Comparison of ENCODE assay signal across 28 cellular contexts in the genomic region with DNA sequence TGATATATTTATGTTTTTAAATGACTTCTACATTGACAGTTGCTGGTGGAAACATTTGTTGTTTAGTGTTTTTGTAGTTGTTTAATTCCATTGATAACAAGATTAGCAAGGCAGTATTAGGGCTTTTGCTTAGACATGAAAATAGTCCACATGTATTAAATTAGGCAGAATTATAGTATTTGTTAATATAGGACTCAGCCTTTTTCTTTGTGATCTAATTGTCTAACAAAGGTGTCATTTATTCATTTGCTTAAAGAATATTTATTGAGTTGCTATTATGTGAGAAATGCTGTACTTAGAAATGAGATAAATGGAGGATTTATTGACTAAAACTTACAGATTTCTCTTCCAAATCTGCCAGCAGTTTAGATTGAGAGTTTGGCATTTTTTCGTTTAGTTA. TPM values are rescaled to one million over a fixed set of nuclear protein-coding genes. Genes with fewer than 3 reads are reported as not detected.
DNase-seq lines count a peak whose midpoint lies in the region; ATAC-seq and TF ChIP-seq lines count a peak whose summit lies in the region.
"Had no signal": no experiment of that assay in that cellular context is flagged by ENCODE, and none has a peak within 500 bp of the region (broad histone marks: within the 10 kb centered on the region; RNA-seq: fewer than 3 reads in every experiment).

No MANE protein-coding gene starts in this region.

- no peak for ATAC-seq in GM19463 (IDR thresholded peaks at IDR 0.05; ENCODE audit: unreplicated experiment)
- ATAC-seq: effector memory CD8-positive, alpha-beta T cell had no signal

- H3K36me3 Mint-ChIP-seq in MCF 10A (ENCODE audit: insufficient read depth, unreplicated experiment) = no peaks in the 10 kb centered on the region
- H3K36me3 Mint-ChIP-seq in chondrocyte (ENCODE audit: low read depth) = no peaks in the 10 kb centered on the region
- H3K36me3 Mint-ChIP-seq in activated CD4-positive, alpha-beta T cell treated with anti-CD3 and anti-CD28 coated beads, Interleukin-2, amount 10 ng/mL, durations not matched to agents 24 days and 14 days (ENCODE audit: low read depth) = peaks cover 2% of the 10 kb centered on the region
- H3K36me3 Mint-ChIP-seq: immature natural killer cell, neural progenitor cell had no signal

- H3K27me3 Mint-ChIP-seq in MCF 10A (ENCODE audit: insufficient read depth, unreplicated experiment) (no peaks in the 10 kb centered on the region), chondrocyte (ENCODE audit: low read depth) (no peaks in the 10 kb centered on the region)
- H3K27me3 Mint-ChIP-seq in activated CD4-positive, alpha-beta T cell treated with anti-CD3 and anti-CD28 coated beads, Interleukin-2, amount 10 ng/mL, durations not matched to agents 24 days and 14 days = no peaks in the 10 kb centered on the region
- H3K27me3 Mint-ChIP-seq: activated naive CD8-positive, alpha-beta T cell treated with anti-CD3 and anti-CD28 coated beads, Interleukin-2, amount 10 ng/mL, durations not matched to agents 7 days and 5 days; effector memory CD8-positive, alpha-beta T cell; progenitor cell of endocrine pancreas had no signal

- no peaks in the 10 kb centered on the region for H3K36me3 ChIP-seq in breast epithelium
- H3K36me3 ChIP-seq in muscle layer of duodenum (ENCODE audit: control insufficient read depth in 1 of 2, insufficient read depth in 2 of 2, low read length in 2 of 2) = no peaks in the 10 kb centered on the region
- H3K36me3 ChIP-seq: neural progenitor cell, upper lobe of right lung had no signal

- POLR2A ChIA-PET in MCF 10A (lab: Yijun Ruan, JAX) = interaction anchor here (0.8 to 6.1 kb wide), 9 partner anchors 10 to 123 kb away, joined by 3 to 78 read pairs (median 7); a partner anchor contains a TSS

- in situ Hi-C loops in ACHN (cut with HindIII; ENCODE audit: low pct_ligation_motif_present, low pct_unique_long_range_greater_than_20kb, low sequenced_read_pairs) = no loop called here

- H3K4me1 ChIP-seq in breast epithelium = no peaks in the 10 kb centered on the region
- H3K4me1 ChIP-seq in muscle layer of duodenum (ENCODE audit: control insufficient read depth in 1 of 2, insufficient read depth in 2 of 2, low read length in 2 of 2) = peaks cover 0 to 13% of the 10 kb centered on the region in 2 donors
- H3K4me1 ChIP-seq: BLaER1 treated with 17β-estradiol and CSF1 and Interleukin-3, amounts not matched to agents 10 nM and 100 nM; neural progenitor cell had no signal

- peak overlapping the region in 1 of 2 donors; percentile 25 for H3K27ac ChIP-seq in breast epithelium
- H3K27ac ChIP-seq in muscle layer of duodenum (ENCODE audit: low read length) = peak overlapping the region; percentile 2
- H3K27ac ChIP-seq: BLaER1 treated with 17β-estradiol and CSF1 and Interleukin-3, amounts not matched to agents 10 nM and 100 nM; KMS-11; neural progenitor cell; upper lobe of right lung had no signal

- H3K27me3 ChIP-seq in breast epithelium = no peaks in the 10 kb centered on the region
- no peaks in the 10 kb centered on the region for H3K27me3 ChIP-seq in muscle layer of duodenum (ENCODE audit: low read depth, low read length)
- H3K27me3 ChIP-seq: BLaER1 treated with 17β-estradiol and CSF1 and Interleukin-3, amounts not matched to agents 10 nM and 100 nM; neural progenitor cell; upper lobe of right lung had no signal

- H3K4me1 Mint-ChIP-seq in MCF 10A (ENCODE audit: insufficient read depth, unreplicated experiment) (peaks cover 23% of the 10 kb centered on the region), chondrocyte (ENCODE audit: low read depth) (peaks cover 44% of the 10 kb centered on the region)
- peaks cover 2% of the 10 kb centered on the region for H3K4me1 Mint-ChIP-seq in activated CD4-positive, alpha-beta T cell treated with anti-CD3 and anti-CD28 coated beads, Interleukin-2, amount 10 ng/mL, durations not matched to agents 24 days and 14 days
- H3K4me1 Mint-ChIP-seq: activated naive CD8-positive, alpha-beta T cell treated with anti-CD3 and anti-CD28 coated beads, Interleukin-2, amount 10 ng/mL, durations not matched to agents 7 days and 5 days had no signal

- intact Hi-C loops in MCF 10A (cut with micrococcal nuclease) = loop anchor here (5.0 kb wide), 1 partner anchor 35 kb away; no protein-coding TSS in a partner anchor
- intact Hi-C loops in breast epithelium (cut with DNase I; ENCODE audit: low total_unique reads) = no loop called here
- intact Hi-C loops in activated CD4-positive, alpha-beta T cell treated with anti-CD3 and anti-CD28 coated beads, Interleukin-2, amount 10 ng/mL, durations not matched to agents 24 days and 14 days (cut with micrococcal nuclease) = no loop called here

- no peaks in the 10 kb centered on the region for H3K9me3 Mint-ChIP-seq in MCF 10A (ENCODE audit: unreplicated experiment)
- no peaks in the 10 kb centered on the region for H3K9me3 Mint-ChIP-seq in chondrocyte (ENCODE audit: low read depth)
- H3K9me3 Mint-ChIP-seq in activated CD4-positive, alpha-beta T cell treated with anti-CD3 and anti-CD28 coated beads, Interleukin-2, amount 10 ng/mL, durations not matched to agents 24 days and 14 days = no peaks in the 10 kb centered on the region
- H3K9me3 Mint-ChIP-seq: activated naive CD8-positive, alpha-beta T cell treated with anti-CD3 and anti-CD28 coated beads, Interleukin-2, amount 10 ng/mL, durations not matched to agents 7 days and 5 days; effector memory CD8-positive, alpha-beta T cell; GM23338; immature natural killer cell; neural progenitor cell had no signal

- H3K27ac Mint-ChIP-seq in MCF 10A (ENCODE audit: low read depth, unreplicated experiment) = peak overlapping the region; percentile 2
- peak overlapping the region; percentile 82 for H3K27ac Mint-ChIP-seq in chondrocyte (ENCODE audit: unreplicated experiment)
- no peak overlapping the region for H3K27ac Mint-ChIP-seq in activated CD4-positive, alpha-beta T cell treated with anti-CD3 and anti-CD28 coated beads, Interleukin-2, amount 10 ng/mL, durations not matched to agents 24 days and 14 days
- H3K27ac Mint-ChIP-seq: activated naive CD8-positive, alpha-beta T cell treated with anti-CD3 and anti-CD28 coated beads, Interleukin-2, amount 10 ng/mL, durations not matched to agents 7 days and 5 days; neural progenitor cell had no signal

- DNase-seq in MCF 10A (ENCODE audit: unreplicated experiment) = no peak
- no peak for DNase-seq in breast epithelium (ENCODE audit: low spot score in 2 of 2)
- no peak for DNase-seq in chondrocyte (ENCODE audit: low spot score)
- no peak for DNase-seq in ACHN
- DNase-seq in activated CD4-positive, alpha-beta T cell treated with anti-CD3 and anti-CD28 coated beads, Interleukin-2, amount 10 ng/mL, durations not matched to agents 24 days and 14 days = no peak
- DNase-seq in activated CD4-positive, CD25-positive, alpha-beta regulatory T cell treated with anti-CD3 and anti-CD28 coated beads, Interleukin-2, amount 50 U/mL, for 72 hours = no peak
- DNase-seq: activated CD4-positive, alpha-beta T cell treated with anti-CD3 and anti-CD28 coated beads, Interleukin-2, amount 50 U/mL, for 48 hours; activated CD8-positive, alpha-beta memory T cell treated with anti-CD3 and anti-CD28 coated beads, Interleukin-2, amount 50 U/mL, for 4 hours; activated naive CD8-positive, alpha-beta T cell treated with anti-CD3 and anti-CD28 coated beads, Interleukin-2, amount 10 ng/mL, durations not matched to agents 7 days and 5 days; DMS79 treated with DMSO at 0.1 percent for 48 hours; effector memory CD8-positive, alpha-beta T cell; hippocampal formation; immature natural killer cell; left ventricle myocardium superior; NCI-H1436; NCI-H510A; upper lobe of right lung had no signal

- TF ChIP-seq POLR2A in breast epithelium (IDR thresholded peaks at IDR 0.05) = no peak

- no peak overlapping the region for H3K4me3 ChIP-seq in breast epithelium
- H3K4me3 ChIP-seq in muscle layer of duodenum (ENCODE audit: low read depth in 1 of 2, low read length in 2 of 2) = no peak overlapping the region
- H3K4me3 ChIP-seq: BLaER1 treated with 17β-estradiol and CSF1 and Interleukin-3, amounts not matched to agents 10 nM and 100 nM; GM23338; neural progenitor cell; upper lobe of right lung had no signal

- no peaks in the 10 kb centered on the region for H3K9me3 ChIP-seq in breast epithelium
- H3K9me3 ChIP-seq in muscle layer of duodenum (ENCODE audit: control insufficient read depth in 1 of 2, low read length in 2 of 2) = no peaks in the 10 kb centered on the region
- H3K9me3 ChIP-seq: BLaER1 treated with 17β-estradiol and CSF1 and Interleukin-3, amounts not matched to agents 10 nM and 100 nM; Caco-2; upper lobe of right lung had no signal

- CTCF ChIA-PET in MCF 10A (lab: Yijun Ruan, JAX) = interaction anchor here (0.9 to 1.4 kb wide), 2 partner anchors 38 to 66 kb away, joined by 3 to 7 read pairs; no protein-coding TSS in a partner anchor

- H3K4me3 Mint-ChIP-seq in MCF 10A (ENCODE audit: unreplicated experiment) = peak overlapping the region; percentile 4
- peak overlapping the region; percentile 55 for H3K4me3 Mint-ChIP-seq in chondrocyte (ENCODE audit: unreplicated experiment)
- no peak overlapping the region for H3K4me3 Mint-ChIP-seq in activated CD4-positive, alpha-beta T cell treated with anti-CD3 and anti-CD28 coated beads, Interleukin-2, amount 10 ng/mL, durations not matched to agents 24 days and 14 days
- H3K4me3 Mint-ChIP-seq: activated naive CD8-positive, alpha-beta T cell treated with anti-CD3 and anti-CD28 coated beads, Interleukin-2, amount 10 ng/mL, durations not matched to agents 7 days and 5 days; effector memory CD8-positive, alpha-beta T cell; GM23338; immature natural killer cell; neural progenitor cell had no signal

- TF ChIP-seq CTCF in MCF 10A (IDR thresholded peaks at IDR 0.05; ENCODE audit: unreplicated experiment) (no peak), breast epithelium (IDR thresholded peaks at IDR 0.05) (no peak), chondrocyte (IDR thresholded peaks at IDR 0.05) (no peak)

- no TSS peak for BruUV-seq in MCF 10A (replicated peaks; lab: Mats Ljungman, UMichigan)

RNA-seq across cellular contexts. Expression of a gene that starts 41.7 kb away (rescaled TPM):
- 0.54 and 0.79 TPM in 2 replicates for total RNA-seq in MCF 10A (2022)
- under 1 TPM in 1 of 3 donors, not detected in 2; 0.33 TPM for total RNA-seq in breast epithelium
- not detected in 3 replicates for total RNA-seq in chondrocyte
- not detected in 2 replicates for total RNA-seq in activated CD4-positive, alpha-beta T cell treated with anti-CD3 and anti-CD28 coated beads, Interleukin-2, amount 10 ng/mL, durations not matched to agents 24 days and 14 days
- total RNA-seq: activated naive CD8-positive, alpha-beta T cell treated with anti-CD3 and anti-CD28 coated beads, Interleukin-2, amount 10 ng/mL, durations not matched to agents 7 days and 5 days; Caco-2; esophagus mucosa; GM23338; left ventricle myocardium superior; mononuclear cell; progenitor cell of endocrine pancreas; skeletal muscle tissue; upper lobe of right lung had no signal
